Comparison of ENCODE assay signal across 15 cellular contexts in the genomic region with DNA sequence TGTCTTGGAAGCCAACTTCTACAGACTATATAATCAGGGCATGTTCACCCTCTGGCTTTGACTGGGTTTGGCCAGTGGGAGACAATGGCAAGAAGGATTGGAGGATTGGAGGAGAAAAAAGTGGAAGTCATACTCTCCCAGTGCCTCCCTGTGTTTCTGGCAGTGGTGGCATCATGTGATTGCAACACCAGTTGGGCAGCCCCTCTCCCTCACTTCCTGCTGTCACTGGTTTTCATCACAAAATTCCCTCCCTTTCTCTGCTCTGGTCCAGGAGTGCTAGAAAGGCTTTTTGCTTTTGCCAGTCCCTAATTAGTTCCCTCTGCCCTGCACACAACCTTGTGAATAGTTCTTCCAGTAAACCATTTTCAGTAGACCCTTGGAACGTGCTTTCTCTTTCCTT. TPM values are rescaled to one million over a fixed set of nuclear protein-coding genes. Genes with fewer than 3 reads are reported as not detected.
DNase-seq lines count a peak whose midpoint lies in the region; ATAC-seq and TF ChIP-seq lines count a peak whose summit lies in the region.
"Had no signal": no experiment of that assay in that cellular context is flagged by ENCODE, and none has a peak within 500 bp of the region (broad histone marks: within the 10 kb centered on the region; RNA-seq: fewer than 3 reads in every experiment).

No MANE protein-coding gene starts in this region.

- H3K27me3 ChIP-seq in PC-3 (ENCODE audit: low read length), result no peaks in the 10 kb centered on the region
- H3K27me3 ChIP-seq in upper lobe of left lung, result no peaks in the 10 kb centered on the region

- POLR2A ChIA-PET in PC-3 (lab: Charles Lee; ENCODE audit: unreplicated experiment), result no interaction called here

- CTCF ChIA-PET in PC-3 (lab: Charles Lee), result no interaction called here

- H3K36me3 ChIP-seq in PC-3 (ENCODE audit: low read depth, low read length) (no peaks in the 10 kb centered on the region), upper lobe of left lung (no peaks in the 10 kb centered on the region)

- H3K4me1 ChIP-seq in PC-3 (ENCODE audit: insufficient read depth, low read length) (peaks cover 31% of the 10 kb centered on the region), upper lobe of left lung (peaks cover 6 to 21% (median 18%) of the 10 kb centered on the region in 4 donors)

- ATAC-seq in PC-3 (no peak), upper lobe of left lung (ENCODE audit: low FRiP score in 2 of 2) (no peak)
- ATAC-seq: activated T-cell treated with anti-CD3 and anti-CD28 coated beads, Interleukin-2, amount 50 U/mL, for 4 hours; esophagus mucosa; left colon had no signal

- DNase-seq in DMS53 (lab: John Stamatoyannopoulos, UW) (peak; percentile 44), DMS53 treated with DMSO at 0.1 percent for 48 hours (lab: John Stamatoyannopoulos, UW; ENCODE audit: unreplicated experiment) (no peak), PC-3 (peak; percentile 35), epithelial cell of prostate (ENCODE audit: low read depth, low spot score) (no peak), upper lobe of left lung (peak in 1 of 2 donors; percentile 48), NCI-H2081 treated with DMSO at 0.1 percent for 48 hours (lab: John Stamatoyannopoulos, UW) (no peak), T-helper 9 cell (no peak), NCI-H2107 treated with DMSO at 0.1 percent for 48 hours (lab: John Stamatoyannopoulos, UW; ENCODE audit: unreplicated experiment) (no peak)
- DNase-seq: activated T-cell treated with anti-CD3 and anti-CD28 coated beads, Interleukin-2, amount 50 U/mL, for 4 hours; left colon; NCI-H146; stimulated activated CD8-positive, alpha-beta memory T cell treated with anti-CD3 and anti-CD28 coated beads, Interleukin-4, amount 100 ng/mL, for 48 hours had no signal

- no peak overlapping the region for H3K4me3 ChIP-seq in PC-3 (ENCODE audit: low read length)
- no peak overlapping the region for H3K4me3 ChIP-seq in upper lobe of left lung

- H4K20me1 ChIP-seq in PC-3 (ENCODE audit: low read length), result peaks cover 8% of the 10 kb centered on the region; the same call in 1 of the 2 replicates

- TF ChIP-seq EP300 in upper lobe of left lung (IDR thresholded peaks at IDR 0.05), result no peak

- 67 to 76% methylated on average over 1 of the region's 1 CpG for whole genome bisulfite sequencing in upper lobe of left lung, 2 donors

- TF ChIP-seq CTCF in PC-3 (conservative IDR thresholded peaks at IDR 0.05; ENCODE audit: low read depth, low read length), result no peak
- TF ChIP-seq CTCF in upper lobe of left lung (IDR thresholded peaks at IDR 0.05), result no peak

- H3F3A ChIP-seq in PC-3 (ENCODE audit: low read length, unreplicated experiment), result no peaks in the 10 kb centered on the region

- no peaks in the 10 kb centered on the region for H3K9me2 ChIP-seq in PC-3 (replicated peaks; ENCODE audit: low read length)

- no peak for TF ChIP-seq POLR2A in upper lobe of left lung (IDR thresholded peaks at IDR 0.05)

- no TSS peak for BruUV-seq in PC-3 (replicated peaks; lab: Mats Ljungman, UMichigan)

- H2AFZ ChIP-seq in PC-3 (ENCODE audit: low read length), result no peak overlapping the region

- H3K79me2 ChIP-seq in PC-3 (ENCODE audit: low read length), result peaks cover 19% of the 10 kb centered on the region

- H3K9me3 ChIP-seq in PC-3 (ENCODE audit: low read length), result no peaks in the 10 kb centered on the region
- no peaks in the 10 kb centered on the region for H3K9me3 ChIP-seq in upper lobe of left lung

- H3K4me2 ChIP-seq in PC-3 (ENCODE audit: low read length), result peak overlapping the region; percentile 54

- H3K9ac ChIP-seq in PC-3 (ENCODE audit: low read length), result no peak overlapping the region

- intact Hi-C loops in PC-3 (cut with micrococcal nuclease), result loop anchor here (1.0 kb wide), 2 partner anchors 28 to 53 kb away; no protein-coding TSS in a partner anchor

- peak overlapping the region; percentile 87 for H3K27ac ChIP-seq in PC-3 (ENCODE audit: low read length)
- H3K27ac ChIP-seq in epithelial cell of prostate, result peak overlapping the region; percentile 78
- H3K27ac ChIP-seq in upper lobe of left lung, result peak overlapping the region in 3 of 4 donors; percentile 4 to 51 (median 35)
- H3K27ac ChIP-seq: 22Rv1, VCaP had no signal

RNA-seq across cellular contexts. Expression of a gene that starts 3.7 kb away (rescaled TPM):
- total RNA-seq in PC-3 (2014; rRNA removed) (192 and 237 TPM in 2 replicates), upper lobe of left lung (100 to 1,000 TPM in 5 of 6 donors, 10 to 100 TPM in 1; 61.8 to 380 (median 201) TPM)

Comparison
In these comparisons a context has a peak if more than half of its experiments do, and no peak if none do; other contexts are left out.
1. DNase-seq: peak in DMS53 (single experiment) and PC-3 (single experiment); none in DMS53 treated with DMSO at 0.1 percent for 48 hours (single experiment), epithelial cell of prostate (single experiment), NCI-H2081 treated with DMSO at 0.1 percent for 48 hours (single experiment), T-helper 9 cell (single experiment) and NCI-H2107 treated with DMSO at 0.1 percent for 48 hours (single experiment).
2. H3K27ac ChIP-seq: peak in every context shown above with its lines; median percentile 87 in PC-3; 78 in epithelial cell of prostate; 35 in upper lobe of left lung.